Comparison of ENCODE assay signal across 8 cellular contexts in the genomic region with DNA sequence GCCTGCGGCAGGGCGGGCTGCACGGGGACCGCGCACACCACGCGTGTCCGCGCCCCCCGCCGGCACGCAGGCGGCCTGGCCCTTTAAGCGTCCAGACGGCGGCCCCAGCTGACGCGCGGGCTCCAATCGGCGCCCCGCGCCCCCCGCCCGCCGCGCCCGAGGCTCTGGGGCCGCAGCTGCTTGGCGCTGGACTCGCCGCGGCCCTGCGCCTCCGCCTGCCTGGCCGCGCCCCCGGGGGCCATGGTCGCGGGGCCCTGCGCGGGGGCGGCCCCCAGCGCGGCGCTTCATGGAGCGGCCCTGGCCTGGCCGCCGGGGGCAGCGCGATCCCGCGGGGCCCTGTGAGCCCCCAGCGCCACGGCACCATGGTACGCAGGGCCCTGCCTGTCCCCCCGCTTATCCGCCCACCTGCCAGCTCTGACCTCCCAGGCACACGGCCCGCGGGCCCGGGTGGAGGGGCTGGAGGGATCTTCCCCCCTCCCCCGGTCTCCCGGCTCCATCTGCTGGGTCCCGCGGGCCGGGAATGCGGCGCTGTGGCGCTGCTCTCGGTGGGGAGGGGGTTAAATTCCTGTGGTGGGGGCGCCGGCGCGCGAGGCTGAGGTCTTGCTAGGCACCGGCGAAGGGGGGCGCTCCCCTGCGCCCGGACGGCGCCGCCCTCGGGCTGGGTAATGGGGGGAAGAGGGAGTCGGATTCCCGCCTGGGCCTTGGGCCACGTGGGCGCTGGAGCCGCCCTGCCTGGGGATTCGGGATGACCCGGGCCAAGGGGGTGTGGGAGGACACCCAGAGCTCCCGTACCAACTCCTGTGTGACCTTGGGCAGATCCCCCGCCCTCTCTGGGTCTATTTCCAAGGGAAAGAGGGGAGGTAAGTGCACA. TPM values are rescaled to one million over a fixed set of nuclear protein-coding genes. Genes with fewer than 3 reads are reported as not detected.
DNase-seq lines count a peak whose midpoint lies in the region; ATAC-seq, FAIRE-seq and TF ChIP-seq lines count a peak whose summit lies in the region.

No MANE protein-coding gene starts in this region.

- H3K4me1 Mint-ChIP-seq in Calu3 (ENCODE audit: low read depth, unreplicated experiment) (peaks cover 20% of the 10 kb centered on the region), naive B cell (peaks cover 22 to 27% (median 24%) of the 10 kb centered on the region in 3 donors)
- H3K4me1 Mint-ChIP-seq in activated CD4-positive, alpha-beta memory T cell treated with anti-CD3 and anti-CD28 coated beads, Interleukin-2, amount 10 ng/mL, durations not matched to agents 7 days and 5 days = peaks cover 22% of the 10 kb centered on the region

- no peaks in the 10 kb centered on the region for H3K27me3 Mint-ChIP-seq in Calu3 (ENCODE audit: unreplicated experiment)
- H3K27me3 Mint-ChIP-seq in activated CD4-positive, alpha-beta memory T cell treated with anti-CD3 and anti-CD28 coated beads, Interleukin-2, amount 10 ng/mL, durations not matched to agents 7 days and 5 days = peaks cover 10% of the 10 kb centered on the region
- H3K27me3 Mint-ChIP-seq in naive B cell = peaks cover 0 to 24% (median 17%) of the 10 kb centered on the region in 3 donors

- no peak overlapping the region for H3K27ac Mint-ChIP-seq in Calu3 (ENCODE audit: unreplicated experiment)
- no peak overlapping the region for H3K27ac Mint-ChIP-seq in activated CD4-positive, alpha-beta memory T cell treated with anti-CD3 and anti-CD28 coated beads, Interleukin-2, amount 10 ng/mL, durations not matched to agents 7 days and 5 days
- H3K27ac Mint-ChIP-seq in naive B cell = peak overlapping the region in 1 of 6 donors; percentile 20

- H3K4me3 ChIP-seq in fibroblast of the aortic adventitia (ENCODE audit: low read depth, low read length) = peak overlapping the region; percentile 87

- H3K36me3 Mint-ChIP-seq in Calu3 (ENCODE audit: insufficient read depth, unreplicated experiment) (peaks cover 15% of the 10 kb centered on the region), naive B cell (peaks cover 0 to under 1% of the 10 kb centered on the region in 2 donors)
- peaks cover 1% of the 10 kb centered on the region for H3K36me3 Mint-ChIP-seq in activated CD4-positive, alpha-beta memory T cell treated with anti-CD3 and anti-CD28 coated beads, Interleukin-2, amount 10 ng/mL, durations not matched to agents 7 days and 5 days (ENCODE audit: low read depth)

- no peak for FAIRE-seq in GM12892 (lab: Jason Lieb, UNC)

- TF ChIP-seq POLR2A in GM12892 (IDR thresholded peaks at IDR 0.05; ENCODE audit: low read depth, low read length) = no peak

- H3K9me3 Mint-ChIP-seq in Calu3 (ENCODE audit: low read depth, unreplicated experiment) (no peaks in the 10 kb centered on the region), naive B cell (peaks cover 0 to 2% (median 0%) of the 10 kb centered on the region in 7 donors)
- H3K9me3 Mint-ChIP-seq in activated CD4-positive, alpha-beta memory T cell treated with anti-CD3 and anti-CD28 coated beads, Interleukin-2, amount 10 ng/mL, durations not matched to agents 7 days and 5 days = no peaks in the 10 kb centered on the region

- H3K4me3 Mint-ChIP-seq in Calu3 (ENCODE audit: low read depth, unreplicated experiment) (peak overlapping the region; percentile 34), naive B cell (peak overlapping the region in 7 of 8 donors; percentile 39 to 89 (median 58))
- peak overlapping the region; percentile 10 for H3K4me3 Mint-ChIP-seq in activated CD4-positive, alpha-beta memory T cell treated with anti-CD3 and anti-CD28 coated beads, Interleukin-2, amount 10 ng/mL, durations not matched to agents 7 days and 5 days

- intact Hi-C loops in Calu3 (cut with micrococcal nuclease; ENCODE audit: unreplicated experiment) = no loop called here

- CTCF ChIA-PET in Calu3 (lab: Charles Lee) = interaction anchor here (0.6 kb wide), 1 partner anchor 89 kb away, joined by 4 read pairs; no protein-coding TSS in a partner anchor
- CTCF ChIA-PET in activated CD4-positive, alpha-beta memory T cell treated with anti-CD3 and anti-CD28 coated beads, Interleukin-2, amount 10 ng/mL, durations not matched to agents 7 days and 5 days (lab: Charles Lee) = no interaction called here

- POLR2A ChIA-PET in activated CD4-positive, alpha-beta memory T cell treated with anti-CD3 and anti-CD28 coated beads, Interleukin-2, amount 10 ng/mL, durations not matched to agents 7 days and 5 days (lab: Charles Lee) = interaction anchor here (1.6 to 2.9 kb wide), 2 partner anchors 54 to 90 kb away, joined by 4 to 12 read pairs; a partner anchor contains a TSS

- ATAC-seq in HG03354 (IDR thresholded peaks at IDR 0.05; ENCODE audit: poor library complexity, severe bottlenecking, unreplicated experiment) = peak; percentile 26
- ATAC-seq in naive B cell (ENCODE audit: low read depth in 2 of 2) = peak; percentile 50 to 54
- no peak for ATAC-seq in HG02840 (IDR thresholded peaks at IDR 0.05; ENCODE audit: low FRiP score, unreplicated experiment)
- ATAC-seq in HG03280 (IDR thresholded peaks at IDR 0.05; ENCODE audit: unreplicated experiment) = no peak

- TF ChIP-seq CTCF in Calu3 (IDR thresholded peaks at IDR 0.05; ENCODE audit: unreplicated experiment) (no peak), fibroblast of the aortic adventitia (IDR thresholded peaks at IDR 0.05; ENCODE audit: insufficient read depth, low read length) (no peak)

- DNase-seq in Calu3 (peak; percentile 32), fibroblast of the aortic adventitia (ENCODE audit: low read depth) (peak; percentile 47), naive B cell (no peak), GM12892 (ENCODE audit: insufficient read length) (no peak)
- no peak for DNase-seq in activated CD4-positive, alpha-beta memory T cell treated with anti-CD3 and anti-CD28 coated beads, Interleukin-2, amount 10 ng/mL, durations not matched to agents 7 days and 5 days

- BruUV-seq in Calu3 (replicated peaks; lab: Mats Ljungman, UMichigan) = no TSS peak

RNA-seq across cellular contexts. Expression of a gene that starts 1.1 kb away (rescaled TPM):
- total RNA-seq in Calu3 (2022) (6.0 and 7.2 TPM in 2 replicates), fibroblast of the aortic adventitia (ENCODE audit: low replicate concordance) (22.3 and 41.8 TPM in 2 replicates)
- 1 to 10 TPM in 1 of 2 experiments, under 1 TPM in 1; 0.93 to 1.1 TPM for total RNA-seq in activated CD4-positive, alpha-beta memory T cell treated with anti-CD3 and anti-CD28 coated beads, Interleukin-2, amount 10 ng/mL, durations not matched to agents 7 days and 5 days
- polyA plus RNA-seq in naive B cell (ENCODE audit: low read depth in 6 of 6) = not detected
- polyA plus RNA-seq in GM12892 (2012; ENCODE audit: missing spikeins) = 0.11 TPM

RNA-seq across cellular contexts. Expression of a gene that starts 30.8 kb away (rescaled TPM):
- total RNA-seq in Calu3 (2022) = not detected in 2 replicates
- not detected for total RNA-seq in activated CD4-positive, alpha-beta memory T cell treated with anti-CD3 and anti-CD28 coated beads, Interleukin-2, amount 10 ng/mL, durations not matched to agents 7 days and 5 days
- not detected in 2 replicates for total RNA-seq in fibroblast of the aortic adventitia (ENCODE audit: low replicate concordance)
- not detected for polyA plus RNA-seq in naive B cell (ENCODE audit: low read depth in 6 of 6)
- not detected for polyA plus RNA-seq in GM12892 (2012; ENCODE audit: missing spikeins)

RNA-seq across cellular contexts. Expression of a gene that starts 48.0 kb away (rescaled TPM):
- total RNA-seq in Calu3 (2022) (not detected in 2 replicates), fibroblast of the aortic adventitia (ENCODE audit: low replicate concordance) (not detected in 2 replicates)
- total RNA-seq in activated CD4-positive, alpha-beta memory T cell treated with anti-CD3 and anti-CD28 coated beads, Interleukin-2, amount 10 ng/mL, durations not matched to agents 7 days and 5 days = under 1 TPM in 1 of 2 experiments, not detected in 1; 0.25 TPM
- polyA plus RNA-seq in naive B cell (ENCODE audit: low read depth in 6 of 6) = not detected
- polyA plus RNA-seq in GM12892 (2012; ENCODE audit: missing spikeins) = not detected

RNA-seq across cellular contexts. Expression of a gene that starts 54.1 kb away (rescaled TPM):
- total RNA-seq in Calu3 (2022) (61.3 and 70.0 TPM in 2 replicates), fibroblast of the aortic adventitia (ENCODE audit: low replicate concordance) (91.8 and 101 TPM in 2 replicates)
- 10 to 100 TPM; 97.8 to 98.9 TPM for total RNA-seq in activated CD4-positive, alpha-beta memory T cell treated with anti-CD3 and anti-CD28 coated beads, Interleukin-2, amount 10 ng/mL, durations not matched to agents 7 days and 5 days
- 10 to 100 TPM in 1 of 6 donors, 1 to 10 TPM in 5; 6.2 to 21.9 (median 8.4) TPM for polyA plus RNA-seq in naive B cell (ENCODE audit: low read depth in 6 of 6)
- polyA plus RNA-seq in GM12892 (2012; ENCODE audit: missing spikeins) = 62.4 TPM

Comparison
In these comparisons a context has a peak if more than half of its experiments do, and no peak if none do; other contexts are left out.
1. DNase-seq: peak in Calu3 (single experiment) and fibroblast of the aortic adventitia (single experiment); none in activated CD4-positive, alpha-beta memory T cell treated with anti-CD3 and anti-CD28 coated beads, Interleukin-2, amount 10 ng/mL, durations not matched to agents 7 days and 5 days (single experiment), naive B cell (single experiment) and GM12892 (single experiment).
2. ATAC-seq: peak in HG03354 (single experiment) and naive B cell (2 of 2); none in HG02840 (single experiment) and HG03280 (single experiment).
3. Peak in every context shown above with its lines, with median percentiles within 50 percentile points of each other: H3K4me3 Mint-ChIP-seq.